12 cellular contexts compared by ENCODE assay signal in genomic region chr19:35205733-35206323, GRCh38. TPM values are rescaled to one million over a fixed set of nuclear protein-coding genes. Genes with fewer than 3 reads are reported as not detected.
DNase-seq lines count a peak whose midpoint lies in the region; ATAC-seq and TF ChIP-seq lines count a peak whose summit lies in the region.
"Had no signal": no experiment of that assay in that cellular context is flagged by ENCODE, and none has a peak within 500 bp of the region (broad histone marks: within the 10 kb centered on the region; RNA-seq: fewer than 3 reads in every experiment).

No MANE protein-coding gene starts in this region.

- H3K4me1 ChIP-seq in lower lobe of right lung, result peaks cover 25% of the 10 kb centered on the region
- H3K4me1 ChIP-seq: left ventricle myocardium inferior, psoas muscle had no signal

- H3K27me3 ChIP-seq in lower lobe of right lung (ENCODE audit: low read depth) (no peaks in the 10 kb centered on the region), dorsolateral prefrontal cortex (peaks cover 0 to 3% (median 0%) of the 10 kb centered on the region in 45 donors)

- no peaks in the 10 kb centered on the region for H3K9me3 ChIP-seq in lower lobe of right lung
- H3K9me3 ChIP-seq: left ventricle myocardium inferior, psoas muscle had no signal

- intact Hi-C loops in lower lobe of right lung (cut with DNase I), result no loop called here
- intact Hi-C loops in dorsolateral prefrontal cortex (cut with DNase I), result no loop called here

- ATAC-seq in GM21423 (IDR thresholded peaks at IDR 0.05; ENCODE audit: unreplicated experiment) (peak; percentile 19), lower lobe of right lung (no peak)
- ATAC-seq: psoas muscle had no signal

- H3K27ac ChIP-seq in lower lobe of right lung (peak overlapping the region; percentile 46), dorsolateral prefrontal cortex (no peak overlapping the region)
- H3K27ac ChIP-seq: left ventricle myocardium inferior, PC-9, psoas muscle had no signal

- H3K4me3 ChIP-seq in GM12875 (ENCODE audit: low read depth, low read length), result peak overlapping the region; percentile 44
- H3K4me3 ChIP-seq in lower lobe of right lung, result no peak overlapping the region
- H3K4me3 ChIP-seq in dorsolateral prefrontal cortex, result no peak overlapping the region
- H3K4me3 ChIP-seq: left ventricle myocardium inferior, PC-9, psoas muscle had no signal

- no peak for TF ChIP-seq CTCF in GM12875 (IDR thresholded peaks at IDR 0.05; ENCODE audit: borderline replicate concordance, insufficient read depth, low read depth, low read length)
- TF ChIP-seq CTCF in lower lobe of right lung (IDR thresholded peaks at IDR 0.05), result no peak
- TF ChIP-seq CTCF in dorsolateral prefrontal cortex (IDR thresholded peaks at IDR 0.05 in 54 of 56, conservative IDR thresholded peaks at IDR 0.05 in 2 of 56; ENCODE audit: low read depth in 1 of 56, partially characterized antibody in 56 of 56), result no peak

- peak; percentile 76 for DNase-seq in OCI-M1 (lab: John Stamatoyannopoulos, UW)
- DNase-seq in lower lobe of right lung, result no peak
- DNase-seq in dorsolateral prefrontal cortex, result no peak
- DNase-seq in NCI-H2196 treated with DMSO at 0.1 percent for 48 hours (lab: John Stamatoyannopoulos, UW; ENCODE audit: unreplicated experiment), result no peak
- no peak for DNase-seq in HT-29 (ENCODE audit: low spot score)
- no peak for DNase-seq in NCI-H526 (lab: John Stamatoyannopoulos, UW)
- DNase-seq: DMS 273 treated with DMSO at 0.1 percent for 48 hours, left ventricle myocardium inferior, PC-9, psoas muscle had no signal

- no peaks in the 10 kb centered on the region for H3K36me3 ChIP-seq in lower lobe of right lung
- H3K36me3 ChIP-seq: left ventricle myocardium inferior had no signal

RNA-seq across cellular contexts. Expression of gene FAM187B, which starts 22.7 kb away (rescaled TPM):
- 0.41 TPM for total RNA-seq in lower lobe of right lung
- under 1 TPM in 3 of 120 experiments, not detected in 117; 0.53 to 0.62 (median 0.59) TPM for total RNA-seq in dorsolateral prefrontal cortex
- not detected in 2 replicates for total RNA-seq in HT-29 (2014; rRNA removed; shearing (Covaris generic))
- total RNA-seq: left ventricle myocardium inferior, PC-9, psoas muscle had no signal

RNA-seq across cellular contexts. Expression of gene LSR, which starts 43.0 kb away (rescaled TPM):
- 74.1 TPM for total RNA-seq in lower lobe of right lung
- 10 to 100 TPM in 26 of 120 experiments, 1 to 10 TPM in 94; 3.1 to 18.0 (median 7.6) TPM for total RNA-seq in dorsolateral prefrontal cortex
- total RNA-seq in HT-29 (2014; rRNA removed; shearing (Covaris generic)), result 475 and 478 TPM in 2 replicates

RNA-seq across cellular contexts. Expression of gene FXYD5, which starts 51.3 kb away (rescaled TPM):
- total RNA-seq in lower lobe of right lung (152 TPM), dorsolateral prefrontal cortex (10 to 100 TPM in 101 of 120 experiments, 1 to 10 TPM in 19; 5.8 to 36.4 (median 14.0) TPM)
- total RNA-seq in HT-29 (2014; rRNA removed; shearing (Covaris generic)), result 46.4 and 48.2 TPM in 2 replicates
